Comparison of ENCODE assay signal across 8 cellular contexts in genomic region chr5:132963175-132964104, GRCh38. TPM values are rescaled to one million over a fixed set of nuclear protein-coding genes. Genes with fewer than 3 reads are reported as not detected.
DNase-seq lines count a peak whose midpoint lies in the region; ATAC-seq, FAIRE-seq and TF ChIP-seq lines count a peak whose summit lies in the region.

Gene AFF4 (minus strand): TSS chr5:132963634. CDS start chr5:132937189, 26,445 bp downstream.

- H3K27me3 Mint-ChIP-seq in dendritic cell treated with granulocyte-macrophage colony-stimulating factor and Interleukin-4, amounts not matched to agents 40 ng/mL and 50 ng/mL, for 4 days = no peaks in the 10 kb centered on the region

- H3K9me3 ChIP-seq in BE2C = no peaks in the 10 kb centered on the region
- no peaks in the 10 kb centered on the region for H3K9me3 ChIP-seq in HepG2 (ENCODE audit: low read length)

- intact Hi-C loops in dendritic cell treated with granulocyte-macrophage colony-stimulating factor and Interleukin-4, amounts not matched to agents 40 ng/mL and 50 ng/mL, for 4 days (cut with micrococcal nuclease) = loop anchor here (1.0 to 2.0 kb wide), 2 partner anchors 63 to 89 kb away; partner anchors contain the start of genes HSPA4 and ZCCHC10
- intact Hi-C loops in HepG2 (cut with micrococcal nuclease; ENCODE audit: unreplicated experiment) = loop anchor here (2.0 to 5.0 kb wide), 2 partner anchors 69 to 87 kb away; no protein-coding TSS in a partner anchor

- H3K4me1 Mint-ChIP-seq in dendritic cell treated with granulocyte-macrophage colony-stimulating factor and Interleukin-4, amounts not matched to agents 40 ng/mL and 50 ng/mL, for 4 days (ENCODE audit: low read depth) = peaks cover 2% of the 10 kb centered on the region

- peaks cover 34% of the 10 kb centered on the region; the same call in 1 of the 2 replicates for H4K20me1 ChIP-seq in HepG2 (ENCODE audit: insufficient read depth, low read length)

- TF ChIP-seq CTCF in BE2C (IDR thresholded peaks at IDR 0.05; ENCODE audit: low read depth, low read length) = no peak
- TF ChIP-seq CTCF in HepG2 (CRISPR knock-in tag; IDR thresholded peaks at IDR 0.05) = no peak

- FAIRE-seq in HepG2 (lab: Jason Lieb, UNC) = no peak

- H2AFZ ChIP-seq in HepG2 (ENCODE audit: low read length) = no peak within 1 kb of the TSS

- 2% methylated on average over 15 of the region's 98 CpGs for WGBS in HepG2 (ENCODE audit: low lambda C conversion rate)

- ATAC-seq in HG03439 (IDR thresholded peaks at IDR 0.05; ENCODE audit: unreplicated experiment) = peak; percentile 97
- ATAC-seq in HepG2 = peak; percentile 96

- TF ChIP-seq POLR2A in GM19193 (IDR thresholded peaks at IDR 0.05; ENCODE audit: extremely low read depth, insufficient read depth, insufficient read length) = peak; percentile 92
- TF ChIP-seq POLR2A in HepG2 (IDR thresholded peaks at IDR 0.05; ENCODE audit: insufficient read depth in 1 of 2, low read depth in 2 of 2, low read length in 2 of 2) = peak; percentile 95 to 96

- in situ Hi-C loops in HepG2 (cut with HindIII; ENCODE audit: extremely low pct_ligation_motif_present, low pct_unique_long_range_greater_than_20kb) = loop anchor here (5.0 kb wide), 1 partner anchor 89 kb away; the partner anchor contains the start of gene HSPA4

- TF ChIP-seq RAD21 in HepG2 (CRISPR knock-in tag; IDR thresholded peaks at IDR 0.05) = peak; percentile 30; the same call in 1 of the 2 replicates

- peak within 1 kb of the TSS; percentile 86 for H3K4me3 Mint-ChIP-seq in dendritic cell treated with granulocyte-macrophage colony-stimulating factor and Interleukin-4, amounts not matched to agents 40 ng/mL and 50 ng/mL, for 4 days

- H3K27me3 ChIP-seq in BE2C = no peaks in the 10 kb centered on the region
- H3K27me3 ChIP-seq in HepG2 (ENCODE audit: control insufficient read depth in 1 of 2, insufficient read depth in 2 of 2, low read length in 2 of 2) = no peaks in the 10 kb centered on the region; a peak in 1 of 5 replicates

- H3K4me1 ChIP-seq in BE2C (no peaks in the 10 kb centered on the region), HepG2 (ENCODE audit: insufficient read depth, low read length) (peaks cover 40% of the 10 kb centered on the region)

- peak; percentile 99 for DNase-seq in BE2C
- peak; percentile 55 for DNase-seq in NCI-H524 treated with DMSO at 0.1 percent for 48 hours (lab: John Stamatoyannopoulos, UW)
- DNase-seq in activated CD4-positive, alpha-beta T cell treated with anti-CD3 and anti-CD28 coated beads, Interleukin-2, amount 50 U/mL, for 24 hours (ENCODE audit: low read depth in 1 of 2, low spot score in 1 of 2) = peak; percentile 73 to 75
- DNase-seq in HepG2 (ENCODE audit: low spot score) = peak; percentile 92
- peak; percentile 82 for DNase-seq in stimulated activated CD4-positive, alpha-beta T cell treated with anti-CD3 and anti-CD28 coated beads, Interleukin-4, amount 100 ng/mL, for 1 hour

- H3K9ac ChIP-seq in HepG2 (ENCODE audit: insufficient read depth, low read depth, low read length) = peak within 1 kb of the TSS; percentile 97

- CTCF ChIA-PET in HepG2 (lab: Yijun Ruan, JAX; ENCODE audit: low intra/inter-chr PET ratio, low total read pairs) = no interaction called here

- BruUV-seq in HepG2 (replicated peaks; lab: Mats Ljungman, UMichigan) = no TSS peak

- peaks cover 44% of the 10 kb centered on the region for H3K79me2 ChIP-seq in HepG2 (ENCODE audit: insufficient read depth, low read length)

- H3K4me3 ChIP-seq in BE2C (ENCODE audit: low read depth, low read length) = peak within 1 kb of the TSS; percentile 87
- H3K4me3 ChIP-seq in HepG2 (replicated peaks in 1 of 3; ENCODE audit: insufficient read depth in 1 of 3, low read depth in 2 of 3, low read length in 3 of 3) = peak within 1 kb of the TSS; percentile 78 to 86 (median 84)

- peak within 1 kb of the TSS; percentile 92 for H3K4me2 ChIP-seq in HepG2 (ENCODE audit: low read depth, low read length)

- H3K27ac ChIP-seq in HepG2 (ENCODE audit: extremely low read length, insufficient read depth, low read length) = peak within 1 kb of the TSS; percentile 85

- peaks cover 5% of the 10 kb centered on the region for H3K36me3 ChIP-seq in BE2C
- 0 out of 5 replicates have a peak, but pooled peaks cover 0 to 4% of the 10 kb centered on the region in 2 experiments for H3K36me3 ChIP-seq in HepG2 (replicated peaks in 1 of 2; ENCODE audit: control insufficient read depth in 1 of 2, insufficient read depth in 2 of 2, low read length in 2 of 2)

- POLR2A ChIA-PET in HepG2 (lab: Yijun Ruan, JAX) = interaction anchor here (0.5 to 4.3 kb wide), 25 partner anchors 10 to 134 kb away, joined by 3 to 68 read pairs (median 5); partner anchors contain the start of genes GDF9, HSPA4, UQCRQ and ZCCHC10

- H3K36me3 Mint-ChIP-seq in dendritic cell treated with granulocyte-macrophage colony-stimulating factor and Interleukin-4, amounts not matched to agents 40 ng/mL and 50 ng/mL, for 4 days (ENCODE audit: low read depth) = peaks cover 22% of the 10 kb centered on the region

- peak within 1 kb of the TSS; percentile 93 for H3K27ac Mint-ChIP-seq in dendritic cell treated with granulocyte-macrophage colony-stimulating factor and Interleukin-4, amounts not matched to agents 40 ng/mL and 50 ng/mL, for 4 days

- TF ChIP-seq EP300 in HepG2 (IDR thresholded peaks at IDR 0.05; ENCODE audit: low read depth in 2 of 2, low read length in 2 of 2) = no peak; a peak in 1 of 4 replicates
- TF ChIP-seq EP300 in HepG2 (CRISPR knock-in tag; IDR thresholded peaks at IDR 0.05; ENCODE audit: borderline replicate concordance) = no peak; the same call in 1 of the 2 replicates

- H3K9me3 Mint-ChIP-seq in dendritic cell treated with granulocyte-macrophage colony-stimulating factor and Interleukin-4, amounts not matched to agents 40 ng/mL and 50 ng/mL, for 4 days = no peaks in the 10 kb centered on the region

TF ChIP-seq in HepG2, 621 proteins besides CTCF, POLR2A, EP300 and RAD21 (continues in another document):
- TF ChIP-seq GLMP (CRISPR knock-in tag; IDR thresholded peaks at IDR 0.05; ENCODE audit: borderline replicate concordance) = peak; percentile 67; the same call in 1 of the 2 replicates
- 0 out of 2 replicates have a peak, but pooled peaks have one; percentile 42 for TF ChIP-seq ZNF124 (CRISPR knock-in tag; IDR thresholded peaks at IDR 0.05)
- peak; percentile 94 for TF ChIP-seq BHLHE40 (IDR thresholded peaks at IDR 0.05; ENCODE audit: low read length)

RNA-seq across cellular contexts. Expression of gene AFF4, which starts in this region (rescaled TPM):
- 29.3 TPM for polyA plus RNA-seq in BE2C (2012; ENCODE audit: insufficient read depth, insufficient read length, low read depth)
- total RNA-seq in HepG2 (2016; rRNA removed; fragmentation: Illumina TruSeq; extraction: Trizol) = 22.1 and 30.5 TPM in 2 replicates
- 5.8 and 6.3 TPM in 2 replicates for total RNA-seq in HepG2 (2016; cell fraction: cytosol; rRNA removed; fragmentation: Illumina TruSeq; extraction: Trizol; ENCODE audit: low read depth)
- 20.3 and 29.1 TPM in 2 replicates for total RNA-seq in HepG2 (2016; cell fraction: insoluble cytoplasmic fraction; rRNA removed; fragmentation: Illumina TruSeq; extraction: Trizol)
- 11.4 and 13.2 TPM in 2 replicates for total RNA-seq in HepG2 (2016; cell fraction: membrane; rRNA removed; fragmentation: Illumina TruSeq; extraction: Trizol)
- total RNA-seq in HepG2 (2016; cell fraction: nucleus; rRNA removed; fragmentation: Illumina TruSeq; extraction: Trizol) = 31.6 and 33.9 TPM in 2 replicates
- polyA plus RNA-seq in HepG2 (2011; rRNA removed) = 17.6 and 25.5 TPM in 2 replicates
- 10.5 and 13.5 TPM in 2 replicates for polyA plus RNA-seq in HepG2 (2011; cell fraction: cytosol; rRNA removed)
- polyA plus RNA-seq in HepG2 (2011; cell fraction: nucleus; rRNA removed) = 35.0 and 37.1 TPM in 2 replicates
- 23.2 and 24.0 TPM in 2 replicates for polyA plus RNA-seq in HepG2 (2012)
- polyA plus RNA-seq in HepG2 (2016; cell fraction: cytosol; fragmentation: Illumina TruSeq; extraction: Trizol; ENCODE audit: low read depth) = 0.45 and 0.51 TPM in 2 replicates
- polyA plus RNA-seq in HepG2 (2016; cell fraction: insoluble cytoplasmic fraction; fragmentation: Illumina TruSeq; extraction: Trizol; ENCODE audit: low read depth) = 17.9 and 19.3 TPM in 2 replicates
- polyA plus RNA-seq in HepG2 (2016; cell fraction: membrane; fragmentation: Illumina TruSeq; extraction: Trizol; ENCODE audit: low read depth) = 1.7 and 2.3 TPM in 2 replicates
- 25.1 and 25.2 TPM in 2 replicates for polyA plus RNA-seq in HepG2 (2016; cell fraction: nucleus; fragmentation: Illumina TruSeq; extraction: Trizol; ENCODE audit: insufficient read depth, low read depth)
- polyA minus RNA-seq in HepG2 (2011; rRNA and poly(A)+ RNA removed; ENCODE audit: low replicate concordance) = 48.3 and 48.6 TPM in 2 replicates
- 37.9 and 54.2 TPM in 2 replicates for polyA minus RNA-seq in HepG2 (2011; cell fraction: cytosol; rRNA and poly(A)+ RNA removed)
- polyA minus RNA-seq in HepG2 (2011; cell fraction: nucleus; rRNA and poly(A)+ RNA removed) = 83.2 and 95.5 TPM in 2 replicates

Comparison
In these comparisons a context has a peak if more than half of its experiments do, and no peak if none do; other contexts are left out.
1. Peak in every context shown above with its lines: DNase-seq, ATAC-seq, H3K4me3 ChIP-seq and H3K27ac ChIP-seq.